8 cellular contexts compared by ENCODE assay signal in the genomic region with DNA sequence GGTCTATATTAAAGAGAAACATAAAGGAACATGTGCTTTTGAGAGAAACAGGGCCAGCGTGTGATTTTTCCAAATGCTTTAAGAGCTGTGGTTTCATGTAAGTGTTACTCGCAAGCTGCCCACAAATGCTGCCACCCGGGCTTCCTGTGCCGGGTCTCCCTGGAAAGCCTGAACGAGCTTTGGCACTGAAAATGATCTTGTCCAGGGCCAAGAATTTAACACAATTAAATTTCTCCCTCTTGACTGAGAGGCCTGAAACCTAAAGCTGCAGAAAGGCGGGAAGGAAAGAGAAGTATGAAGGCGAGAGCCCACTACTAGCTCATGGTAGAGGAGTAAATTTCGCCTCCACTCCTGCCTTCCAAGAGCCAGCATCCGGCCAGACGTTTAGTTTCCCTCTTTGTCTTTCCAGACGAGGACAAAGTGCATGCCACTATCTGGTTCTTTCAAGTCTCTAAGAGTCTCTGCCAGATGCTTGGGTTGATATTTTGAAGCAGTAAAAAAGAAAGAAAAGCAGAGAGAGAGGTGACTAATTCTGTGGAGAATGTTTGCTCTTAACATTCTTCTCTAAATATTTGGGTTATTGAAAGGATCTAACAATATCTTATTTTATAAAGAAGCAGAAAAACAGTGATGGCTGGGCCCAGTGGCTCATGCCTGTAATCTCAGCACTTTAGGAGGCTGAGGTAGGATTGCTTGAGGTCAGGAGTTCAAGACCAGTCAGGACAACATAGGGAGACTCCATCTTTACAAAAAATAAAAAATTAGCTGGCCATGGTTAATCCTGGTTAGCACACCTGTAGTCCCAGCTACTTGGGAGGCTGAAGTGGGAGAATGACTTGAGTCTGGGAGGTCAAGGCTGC.
DNase-seq lines count a peak whose midpoint lies in the region; ATAC-seq, FAIRE-seq and TF ChIP-seq lines count a peak whose summit lies in the region.

No MANE protein-coding gene starts in this region.

- no peaks in the 10 kb centered on the region for H3K27me3 Mint-ChIP-seq in progenitor cell of endocrine pancreas

- H3K27ac Mint-ChIP-seq in progenitor cell of endocrine pancreas, result peak overlapping the region; percentile 87

- no peaks in the 10 kb centered on the region for H3K36me3 Mint-ChIP-seq in progenitor cell of endocrine pancreas (ENCODE audit: insufficient read depth)

- peak overlapping the region; percentile 6; the same call in 1 of the 2 replicates for H3K4me3 ChIP-seq in HFF-Myc (replicated peaks; ENCODE audit: low read depth, low read length)
- peak overlapping the region; percentile 30 for H3K4me3 ChIP-seq in fibroblast of villous mesenchyme (ENCODE audit: low read depth, low read length)

- H3K9me3 Mint-ChIP-seq in progenitor cell of endocrine pancreas (ENCODE audit: low read depth), result no peaks in the 10 kb centered on the region

- peak; percentile 95 for FAIRE-seq in TTC549 (lab: Jason Lieb, UNC)

- peaks cover 24% of the 10 kb centered on the region for H3K4me1 Mint-ChIP-seq in progenitor cell of endocrine pancreas (ENCODE audit: low read depth)

- DNase-seq in AG08396 (ENCODE audit: low spot score), result peak; percentile 64
- DNase-seq in HFF-Myc (ENCODE audit: extremely low read depth, low read depth), result peak; percentile 59
- peak; percentile 85 for DNase-seq in fibroblast of villous mesenchyme (ENCODE audit: low read depth)
- DNase-seq in progenitor cell of endocrine pancreas (ENCODE audit: low spot score, unreplicated experiment), result no peak
- no peak for DNase-seq in GM19238 (ENCODE audit: insufficient read length, low spot score)

- H3K4me3 Mint-ChIP-seq in progenitor cell of endocrine pancreas (ENCODE audit: low read depth), result no peak overlapping the region

- TF ChIP-seq CTCF in HFF-Myc (IDR thresholded peaks at IDR 0.05; ENCODE audit: low read depth, low read length, missing control alignments) (no peak), fibroblast of villous mesenchyme (IDR thresholded peaks at IDR 0.05; ENCODE audit: insufficient read depth, low read depth, low read length) (no peak), progenitor cell of endocrine pancreas (IDR thresholded peaks at IDR 0.05; ENCODE audit: unreplicated experiment) (no peak)

- ATAC-seq in HG03196 (IDR thresholded peaks at IDR 0.05; ENCODE audit: unreplicated experiment) (no peak), GM21423 (IDR thresholded peaks at IDR 0.05; ENCODE audit: unreplicated experiment) (no peak)

Comparison
In these comparisons a context has a peak if more than half of its experiments do, and no peak if none do; other contexts are left out.
1. DNase-seq: peak in AG08396 (single experiment), HFF-Myc (single experiment) and fibroblast of villous mesenchyme (single experiment); none in progenitor cell of endocrine pancreas (single experiment) and GM19238 (single experiment).